ENCODE assay signal across 1 cellular context in genomic region chr3:186938716-186939115, GRCh38.
TF ChIP-seq lines count a peak whose summit lies in the region.

No MANE protein-coding gene starts in this region.

TF ChIP-seq in GM23338, 12 proteins besides CTCF, POLR2A, EP300 and RAD21 (continued from another document):
- no peak for TF ChIP-seq ZNF462 (CRISPR knock-in tag; IDR thresholded peaks at IDR 0.05)
